Comparison of ENCODE assay signal across 19 cellular contexts in genomic region chr3:124513610-124513997, GRCh38.
A peak's percentile ranks its signal among the peaks of the same experiment; 100 is the strongest.
DNase-seq lines count a peak whose midpoint lies in the region; ATAC-seq, FAIRE-seq and TF ChIP-seq lines count a peak whose summit lies in the region.
"Had no signal": no experiment of that assay in that cellular context is flagged by ENCODE, and none has a peak within 500 bp of the region (broad histone marks: within the 10 kb centered on the region; RNA-seq: fewer than 3 reads in every experiment).

No MANE protein-coding gene starts in this region.

- no peak overlapping the region for H2BK12ac ChIP-seq in H9 (ENCODE audit: insufficient read length, low read depth, low read length)
- no peak overlapping the region; the same call in 1 of the 2 replicates for H2BK12ac ChIP-seq in H1 (ENCODE audit: low read depth, low read length)
- no peak overlapping the region for H2BK12ac ChIP-seq in mesenchymal stem cell (ENCODE audit: low read length in 2 of 2)

- H3K9me2 ChIP-seq in PC-9 (ENCODE audit: insufficient read depth): no peaks in the 10 kb centered on the region

- intact Hi-C loops in PC-9 (cut with micrococcal nuclease; ENCODE audit: unreplicated experiment) (no loop called here), gastrocnemius medialis (cut with DNase I; ENCODE audit: low total_unique reads) (no loop called here)

- H2BK5ac ChIP-seq in H9 (ENCODE audit: insufficient read length, low read length): no peak overlapping the region
- 0 out of 2 replicates have a peak overlapping the region, but pooled peaks have one; percentile 13 for H2BK5ac ChIP-seq in H1 (ENCODE audit: low read depth, low read length)
- H2BK5ac ChIP-seq in mesenchymal stem cell (ENCODE audit: low read depth, low read length, poor library complexity, severe bottlenecking): no peak overlapping the region

- H3K79me2 ChIP-seq in H9 (ENCODE audit: insufficient read depth, low read length): no peaks in the 10 kb centered on the region
- no peaks in the 10 kb centered on the region for H3K79me2 ChIP-seq in H1 (ENCODE audit: control insufficient read depth in 1 of 2, insufficient read depth in 2 of 2, low read length in 2 of 2)
- no peaks in the 10 kb centered on the region for H3K79me2 ChIP-seq in PC-9 (ENCODE audit: low read depth)

- no CpG with 5 or more reads among the region's 4 CpGs for WGBS in H9 (ENCODE audit: extremely low coverage, insufficient read length, low lambda C conversion rate)
- 27% methylated on average over 4 of the region's 4 CpGs; no CpG with 5 or more reads in 1 of the 2 experiments for whole genome bisulfite sequencing in H1 (ENCODE audit: extremely low coverage in 1 of 2, insufficient coverage in 1 of 2, insufficient read length in 1 of 2, insufficient replicate concordance in 2 of 2, low coverage in 1 of 2, low lambda C conversion rate in 2 of 2, missing lambda C conversion rate in 1 of 2), 2 experiments
- WGBS in mesenchymal stem cell: 76% methylated on average over 4 of the region's 4 CpGs

- H3K27ac Mint-ChIP-seq in H9: peak overlapping the region in 1 of 3 experiments; percentile 72; a peak in 3 of 7 replicates
- no peak overlapping the region for H3K27ac Mint-ChIP-seq in activated T-cell treated with anti-CD3 and anti-CD28 coated beads, Interleukin-2, amount 50 U/mL, for 24 hours

- H3K23ac ChIP-seq in H9 (ENCODE audit: insufficient read length, low read depth, low read length): no peak overlapping the region
- no peak overlapping the region for H3K23ac ChIP-seq in H1 (ENCODE audit: insufficient read length)
- no peak overlapping the region for H3K23ac ChIP-seq in mesenchymal stem cell (ENCODE audit: low read length in 2 of 2)

- ATAC-seq in gastrocnemius medialis: no peak

- no peak overlapping the region for H2BK120ac ChIP-seq in H9 (ENCODE audit: low read depth, low read length, poor library complexity, severe bottlenecking)
- H2BK120ac ChIP-seq in H1 (replicated peaks; ENCODE audit: low read depth, low read length): no peak overlapping the region
- no peak overlapping the region for H2BK120ac ChIP-seq in mesenchymal stem cell (ENCODE audit: low read depth, low read length)

- H2BK20ac ChIP-seq in H9 (ENCODE audit: low read depth, low read length, poor library complexity, severe bottlenecking) (no peak overlapping the region), H1 (ENCODE audit: low read length) (no peak overlapping the region)

- H3K4me3 ChIP-seq in H1 (ENCODE audit: extremely low read depth in 1 of 4, insufficient read depth in 2 of 4, low read depth in 3 of 4, low read length in 4 of 4): no peak overlapping the region
- no peak overlapping the region for H3K4me3 ChIP-seq in mesenchymal stem cell (ENCODE audit: insufficient read depth in 1 of 2, low read depth in 1 of 2, low read length in 2 of 2)
- no peak overlapping the region for H3K4me3 ChIP-seq in PC-9
- no peak overlapping the region for H3K4me3 ChIP-seq in gastrocnemius medialis
- H3K4me3 ChIP-seq: SK-N-MC had no signal

- H3K9me3 ChIP-seq in H9 (ENCODE audit: control insufficient read depth, low read depth, low read length) (no peaks in the 10 kb centered on the region), H1 (ENCODE audit: insufficient read depth in 2 of 2, low read depth in 1 of 2, low read length in 1 of 2) (no peaks in the 10 kb centered on the region), mesenchymal stem cell (ENCODE audit: control insufficient read depth, low read length) (no peaks in the 10 kb centered on the region), PC-9 (ENCODE audit: insufficient read depth, low read depth) (no peaks in the 10 kb centered on the region), gastrocnemius medialis (no peaks in the 10 kb centered on the region)

- no peak overlapping the region for H3K18ac ChIP-seq in H9 (ENCODE audit: insufficient read length, low read depth, low read length)
- no peak overlapping the region for H3K18ac ChIP-seq in H1 (ENCODE audit: extremely low read depth, low read length)
- H3K18ac ChIP-seq in mesenchymal stem cell (ENCODE audit: low read depth in 1 of 2, low read length in 2 of 2): no peak overlapping the region

- H4K20me1 ChIP-seq in H9 (ENCODE audit: control insufficient read depth, insufficient read depth, insufficient read length): no peaks in the 10 kb centered on the region
- H4K20me1 ChIP-seq in H1 (replicated peaks in 1 of 2; ENCODE audit: control insufficient read depth in 1 of 2, insufficient read depth in 2 of 2, low read length in 2 of 2): no peaks in the 10 kb centered on the region
- no peaks in the 10 kb centered on the region for H4K20me1 ChIP-seq in PC-9 (ENCODE audit: insufficient read depth)

- H3K79me1 ChIP-seq in H9 (ENCODE audit: insufficient read depth, low read depth, low read length, poor library complexity, severe bottlenecking) (no peaks in the 10 kb centered on the region), H1 (ENCODE audit: low read depth, low read length) (no peaks in the 10 kb centered on the region), mesenchymal stem cell (replicated peaks; ENCODE audit: low read length, poor library complexity, severe bottlenecking) (no peaks in the 10 kb centered on the region)

- no peak overlapping the region for H3K4me3 Mint-ChIP-seq in H9
- no peak overlapping the region for H3K4me3 Mint-ChIP-seq in activated T-cell treated with anti-CD3 and anti-CD28 coated beads, Interleukin-2, amount 50 U/mL, for 24 hours

- no peaks in the 10 kb centered on the region for H3K36me3 Mint-ChIP-seq in H9 (ENCODE audit: insufficient read depth in 1 of 3, low read depth in 3 of 3)
- no peaks in the 10 kb centered on the region for H3K36me3 Mint-ChIP-seq in activated T-cell treated with anti-CD3 and anti-CD28 coated beads, Interleukin-2, amount 50 U/mL, for 24 hours (ENCODE audit: low read depth)

- H4K91ac ChIP-seq in H9 (ENCODE audit: insufficient read length, low read depth, low read length): no peak overlapping the region
- no peak overlapping the region for H4K91ac ChIP-seq in H1 (replicated peaks; ENCODE audit: insufficient read length, low read length)
- no peak overlapping the region for H4K91ac ChIP-seq in mesenchymal stem cell (ENCODE audit: low read length)

- BruUV-seq in PC-9 (replicated peaks; lab: Mats Ljungman, UMichigan): no TSS peak

- in situ Hi-C loops in gastrocnemius medialis (cut with MboI; ENCODE audit: low sequenced_read_pairs in 4 of 4): no loop called here

- no peaks in the 10 kb centered on the region; the same call in 1 of the 2 replicates for H3K27me3 Mint-ChIP-seq in H9 (ENCODE audit: low read depth)
- H3K27me3 Mint-ChIP-seq in activated T-cell treated with anti-CD3 and anti-CD28 coated beads, Interleukin-2, amount 50 U/mL, for 24 hours: peaks cover 42% of the 10 kb centered on the region

- H4K5ac ChIP-seq in H9 (ENCODE audit: insufficient read length, low read depth, low read length): no peak overlapping the region
- no peak overlapping the region for H4K5ac ChIP-seq in H1 (ENCODE audit: insufficient read length, low read depth, low read length)

- no peak overlapping the region for H2AFZ ChIP-seq in H9 (ENCODE audit: low read length)
- peak overlapping the region; percentile 81 for H2AFZ ChIP-seq in H1 (ENCODE audit: low read length)
- no peak overlapping the region for H2AFZ ChIP-seq in mesenchymal stem cell (ENCODE audit: low read depth, low read length)
- H2AFZ ChIP-seq in PC-9: no peak overlapping the region

- H2BK15ac ChIP-seq in H9 (ENCODE audit: low read depth, low read length) (no peak overlapping the region), H1 (ENCODE audit: low read length) (no peak overlapping the region), mesenchymal stem cell (ENCODE audit: low read depth, poor library complexity, severe bottlenecking) (no peak overlapping the region)

- no peak overlapping the region for H3K56ac ChIP-seq in H9 (ENCODE audit: insufficient read length, low read depth, low read length)
- H3K56ac ChIP-seq in H1 (replicated peaks; ENCODE audit: insufficient read length, low read depth, low read length): no peak overlapping the region

- H3K4me2 ChIP-seq in H9 (ENCODE audit: insufficient read depth, insufficient read length, low read length): no peak overlapping the region
- peak overlapping the region in 1 of 2 experiments; percentile 24; a peak in 1 of 4 replicates for H3K4me2 ChIP-seq in H1 (ENCODE audit: insufficient read depth in 1 of 2, low read depth in 2 of 2, low read length in 2 of 2)
- H3K4me2 ChIP-seq in mesenchymal stem cell (ENCODE audit: low read length, poor library complexity, severe bottlenecking): no peak overlapping the region
- no peak overlapping the region for H3K4me2 ChIP-seq in PC-9

- TF ChIP-seq CTCF in H9 (conservative IDR thresholded peaks at IDR 0.05) (no peak), H1 (IDR thresholded peaks at IDR 0.05; ENCODE audit: control extremely low read depth in 1 of 3, insufficient read depth in 1 of 3, low read depth in 1 of 3, low read length in 3 of 3) (no peak), PC-9 (conservative IDR thresholded peaks at IDR 0.05) (no peak), gastrocnemius medialis (IDR thresholded peaks at IDR 0.05 in 4 of 5, conservative IDR thresholded peaks at IDR 0.05 in 1 of 5) (no peak)

- H2AK5ac ChIP-seq in H9 (ENCODE audit: insufficient read length, low read length) (no peak overlapping the region), H1 (ENCODE audit: low read depth, low read length) (no peak overlapping the region), mesenchymal stem cell (ENCODE audit: low read length, severe bottlenecking) (peak overlapping the region; percentile 27)

- no peaks in the 10 kb centered on the region for H3F3A ChIP-seq in PC-9 (ENCODE audit: insufficient read depth, low read depth)

- H3K36me3 ChIP-seq in H1 (ENCODE audit: control insufficient read depth in 2 of 4, insufficient read depth in 4 of 4, low read length in 3 of 4) (no peaks in the 10 kb centered on the region), mesenchymal stem cell (ENCODE audit: control insufficient read depth in 1 of 2, insufficient read depth in 2 of 2, low read depth in 1 of 2, low read length in 2 of 2) (no peaks in the 10 kb centered on the region), PC-9 (ENCODE audit: low read depth) (no peaks in the 10 kb centered on the region), gastrocnemius medialis (no peaks in the 10 kb centered on the region)

- no peak overlapping the region for H3K4ac ChIP-seq in H9 (ENCODE audit: low read depth, low read length)
- no peak overlapping the region for H3K4ac ChIP-seq in H1 (replicated peaks; ENCODE audit: insufficient read length, low read depth, low read length)
- no peak overlapping the region for H3K4ac ChIP-seq in mesenchymal stem cell (ENCODE audit: low read depth in 1 of 2, low read length in 2 of 2)

- H3K9ac ChIP-seq in H9 (ENCODE audit: extremely low read depth, insufficient read length, low read length): no peak overlapping the region
- H3K9ac ChIP-seq in H1 (replicated peaks in 1 of 4; ENCODE audit: extremely low read depth in 1 of 4, low read depth in 3 of 4, low read length in 3 of 4): no peak overlapping the region
- no peak overlapping the region for H3K9ac ChIP-seq in mesenchymal stem cell (ENCODE audit: low read length)

- H3K27me3 ChIP-seq in H9 (ENCODE audit: insufficient read depth, low read length) (no peaks in the 10 kb centered on the region), H1 (replicated peaks in 1 of 4; ENCODE audit: control insufficient read depth in 3 of 4, extremely low read depth in 1 of 4, insufficient read depth in 3 of 4, low read length in 3 of 4) (no peaks in the 10 kb centered on the region), mesenchymal stem cell (ENCODE audit: control insufficient read depth in 1 of 2, insufficient read depth in 1 of 2, low read length in 2 of 2) (no peaks in the 10 kb centered on the region), PC-9 (ENCODE audit: insufficient read depth, low read depth) (peaks cover 53% of the 10 kb centered on the region), gastrocnemius medialis (no peaks in the 10 kb centered on the region)

- CTCF ChIA-PET in H1 (lab: Charles Lee; ENCODE audit: partially characterized antibody): interaction anchor here (1.2 to 3.2 kb wide), 6 partner anchors 12 to 48 kb away, joined by 3 to 24 read pairs (median 4); no protein-coding TSS in a partner anchor
- CTCF ChIA-PET in PC-9 (lab: Charles Lee): no interaction called here

- peak; percentile 86 for FAIRE-seq in H1 (lab: Jason Lieb, UNC)
- FAIRE-seq: G401.6 had no signal

- H3K23me2 ChIP-seq in H9 (ENCODE audit: insufficient read length, low read depth, low read length, poor library complexity, severe bottlenecking) (no peaks in the 10 kb centered on the region), H1 (ENCODE audit: low read depth, low read length) (no peaks in the 10 kb centered on the region; the same call in 1 of the 2 replicates)

- TF ChIP-seq RAD21 in H1 (IDR thresholded peaks at IDR 0.05 in 1 of 2, conservative IDR thresholded peaks at IDR 0.05 in 1 of 2; ENCODE audit: low read depth in 2 of 2, low read length in 2 of 2): no peak

- H3K27ac ChIP-seq in H9 (ENCODE audit: insufficient read length, low read depth, low read length): no peak overlapping the region
- H3K27ac ChIP-seq in H1 (ENCODE audit: low read depth, low read length): no peak overlapping the region
- H3K27ac ChIP-seq in mesenchymal stem cell (ENCODE audit: low read length, poor library complexity, severe bottlenecking): no peak overlapping the region
- no peak overlapping the region for H3K27ac ChIP-seq in PC-9
- no peak overlapping the region for H3K27ac ChIP-seq in gastrocnemius medialis
- H3K27ac ChIP-seq: C4-2B, SK-N-MC had no signal

- no peak overlapping the region for H3T11ph ChIP-seq in H9 (ENCODE audit: low read length)

- peaks cover 10 to 15% of the 10 kb centered on the region in 2 experiments for H3K4me1 Mint-ChIP-seq in H9
- no peaks in the 10 kb centered on the region for H3K4me1 Mint-ChIP-seq in activated T-cell treated with anti-CD3 and anti-CD28 coated beads, Interleukin-2, amount 50 U/mL, for 24 hours (ENCODE audit: low read depth)

- TF ChIP-seq POLR2A in H1 (IDR thresholded peaks at IDR 0.05; ENCODE audit: control extremely low read depth in 1 of 2, low read depth in 2 of 2, low read length in 2 of 2): no peak
- no peak for TF ChIP-seq POLR2A in gastrocnemius medialis (IDR thresholded peaks at IDR 0.05)

- no peak for TF ChIP-seq EP300 in H1 (IDR thresholded peaks at IDR 0.05; ENCODE audit: borderline replicate concordance in 1 of 2, low read depth in 2 of 2, low read length in 2 of 2)

- no peak overlapping the region for H3K14ac ChIP-seq in H9 (ENCODE audit: insufficient read depth, low read length)
- H3K14ac ChIP-seq in H1 (ENCODE audit: insufficient read length): no peak overlapping the region
- no peak overlapping the region for H3K14ac ChIP-seq in mesenchymal stem cell (ENCODE audit: low read length in 2 of 2)

- H3K4me1 ChIP-seq in H9 (ENCODE audit: insufficient read depth, low read length) (no peaks in the 10 kb centered on the region; the same call in 1 of the 2 replicates), H1 (replicated peaks in 1 of 4; ENCODE audit: control insufficient read depth in 3 of 4, insufficient read depth in 4 of 4, low read length in 3 of 4) (peaks cover 3 to 6% (median 4%) of the 10 kb centered on the region in 4 experiments; a peak in 6 of 7 replicates), mesenchymal stem cell (ENCODE audit: control insufficient read depth, insufficient read depth, low read depth, low read length) (peaks cover 5% of the 10 kb centered on the region), PC-9 (replicated peaks; ENCODE audit: insufficient read depth) (no peaks in the 10 kb centered on the region), gastrocnemius medialis (no peaks in the 10 kb centered on the region)

- no peaks in the 10 kb centered on the region for H3K9me3 Mint-ChIP-seq in H9
- no peaks in the 10 kb centered on the region for H3K9me3 Mint-ChIP-seq in activated T-cell treated with anti-CD3 and anti-CD28 coated beads, Interleukin-2, amount 50 U/mL, for 24 hours

- POLR2A ChIA-PET in H1 (lab: Charles Lee; ENCODE audit: partially characterized antibody) (no interaction called here), PC-9 (lab: Charles Lee; ENCODE audit: unreplicated experiment) (no interaction called here)

- H4K8ac ChIP-seq in H9 (replicated peaks; ENCODE audit: insufficient read length, low read depth, low read length): no peak overlapping the region
- H4K8ac ChIP-seq in H1 (ENCODE audit: extremely low read depth, insufficient read depth, low read length): no peak overlapping the region
- peak overlapping the region; percentile 62 for H4K8ac ChIP-seq in mesenchymal stem cell (ENCODE audit: low read length)

- DNase-seq in H9: peak; percentile 75
- peak in 1 of 2 experiments; percentile 59 for DNase-seq in H1 (ENCODE audit: low read depth in 1 of 2, low spot score in 2 of 2)
- no peak for DNase-seq in mesenchymal stem cell
- no peak for DNase-seq in PC-9
- DNase-seq in gastrocnemius medialis: no peak
- no peak for DNase-seq in activated T-cell treated with anti-CD3 and anti-CD28 coated beads, Interleukin-2, amount 50 U/mL, for 24 hours
- DNase-seq in NCI-H510A (lab: John Stamatoyannopoulos, UW): no peak
- DNase-seq: AML-193, DMS79 treated with DMSO at 0.1 percent for 48 hours, HCEC 1CT, KBM-7, NCI-H1105 treated with DMSO at 0.1 percent for 48 hours, NCI-H1694 treated with DMSO at 0.1 percent for 48 hours, NCI-H524, NCI-H82, SHP77 had no signal
